Comparison of ENCODE assay signal across 2 cellular contexts in genomic region chr2:224663322-224663721, GRCh38. TPM values are rescaled to one million over a fixed set of nuclear protein-coding genes. Genes with fewer than 3 reads are reported as not detected.
"Had no signal": no experiment of that assay in that cellular context is flagged by ENCODE, and none has a peak within 500 bp of the region (broad histone marks: within the 10 kb centered on the region; RNA-seq: fewer than 3 reads in every experiment).

No MANE protein-coding gene starts in this region.

RNA-seq across cellular contexts. Expression of gene CCDC195, which starts 52.8 kb away (rescaled TPM):
- total RNA-seq: G401, GM12878 had no signal
- polyA plus RNA-seq: GM12878 had no signal
